ENCODE assay signal across 23 cellular contexts in genomic region chr17:17455173-17455572, GRCh38.
"Had no signal": no experiment of that assay in that cellular context is flagged by ENCODE, and none has a peak within 500 bp of the region (broad histone marks: within the 10 kb centered on the region; RNA-seq: fewer than 3 reads in every experiment).

No MANE protein-coding gene starts in this region.

- H3K4me1 ChIP-seq: uterus had no signal

- DNase-seq: activated CD4-positive, alpha-beta T cell treated with anti-CD3 and anti-CD28 coated beads for 48 hours; activated CD4-positive, alpha-beta T cell treated with anti-CD3 and anti-CD28 coated beads, Interleukin-2, amount 50 U/mL, for 48 hours; activated CD8-positive, alpha-beta memory T cell treated with anti-CD3 and anti-CD28 coated beads for 24 hours; activated effector memory CD4-positive, alpha-beta T cell treated with Interleukin-2 at 50 U/mL for 16 hours; activated naive CD4-positive, alpha-beta T cell treated with Interleukin-2 at 50 U/mL for 16 hours; anterior cingulate cortex; endodermal cell; foreskin fibroblast; hypothalamus; immature natural killer cell; kidney; left colon; mesendoderm; small intestine; stimulated activated CD4-positive, alpha-beta T cell treated with anti-CD3 and anti-CD28 coated beads, Interleukin-4, amount 100 ng/mL, for 24 hours; uterus; WERI-Rb-1 had no signal

- H3K9me3 ChIP-seq: thoracic aorta, uterus had no signal

- H3K27me3 ChIP-seq: uterus had no signal

- H3K36me3 ChIP-seq: thoracic aorta, uterus, WERI-Rb-1 had no signal

- H3K27ac ChIP-seq: thoracic aorta, uterus, WERI-Rb-1 had no signal

- H3K4me3 ChIP-seq: thoracic aorta, uterus had no signal

- ATAC-seq: activated CD4-positive, CD25-positive, alpha-beta regulatory T cell treated with anti-CD3 and anti-CD28 coated beads, Interleukin-2, amount 50 U/mL, for 24 hours; esophagus mucosa; left colon; natural killer cell treated with Interleukin-12 subunit alpha and Interleukin-12 subunit beta and Interleukin-15 and Interleukin-18, amount 100 ng/mL, for 72 hours; sciatic nerve; stimulated activated effector memory CD8-positive, alpha-beta T cell treated with anti-CD3 and anti-CD28 coated beads, Interleukin-12 subunit alpha, Interleukin-12 subunit beta, amount 100 ng/mL, for 72 hours had no signal
